Comparison of ENCODE assay signal across 21 cellular contexts in the genomic region with DNA sequence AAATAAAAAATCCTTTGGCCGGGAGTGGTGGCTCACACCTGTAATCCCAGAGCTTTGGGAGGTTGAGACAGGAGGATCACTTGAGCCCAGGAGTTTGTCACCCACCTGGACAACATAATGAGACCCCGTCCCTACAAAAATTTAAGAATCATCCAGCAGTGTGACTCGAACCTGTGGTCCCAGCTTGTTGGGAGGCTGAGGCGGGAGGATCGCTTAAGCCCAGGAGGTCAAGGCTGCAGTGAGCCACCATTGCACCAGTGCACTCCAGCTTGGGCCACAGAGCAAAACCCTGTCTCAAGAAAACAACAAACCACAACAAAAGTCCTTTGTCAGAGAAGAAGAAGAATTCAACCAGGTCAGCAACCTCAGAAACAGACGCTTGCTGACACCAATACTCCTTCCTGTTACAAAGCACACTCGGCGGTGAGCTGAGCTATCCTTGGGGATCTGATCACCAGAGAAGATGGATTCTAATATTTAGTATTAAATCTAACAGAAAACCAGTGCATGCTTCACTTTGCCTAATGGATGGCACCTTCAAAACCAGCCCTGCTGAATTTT. TPM values are rescaled to one million over a fixed set of nuclear protein-coding genes. Genes with fewer than 3 reads are reported as not detected.
A peak's percentile ranks its signal among the peaks of the same experiment; 100 is the strongest.
DNase-seq lines count a peak whose midpoint lies in the region; ATAC-seq and TF ChIP-seq lines count a peak whose summit lies in the region.
"Had no signal": no experiment of that assay in that cellular context is flagged by ENCODE, and none has a peak within 500 bp of the region (broad histone marks: within the 10 kb centered on the region; RNA-seq: fewer than 3 reads in every experiment).

No MANE protein-coding gene starts in this region.

- no peaks in the 10 kb centered on the region for H3K36me3 Mint-ChIP-seq in T-helper 17 cell (ENCODE audit: low read depth)
- H3K36me3 Mint-ChIP-seq in glutamatergic neuron (ENCODE audit: unreplicated experiment), result no peaks in the 10 kb centered on the region

- no peaks in the 10 kb centered on the region for H3K9me3 Mint-ChIP-seq in glutamatergic neuron (ENCODE audit: unreplicated experiment)
- H3K9me3 Mint-ChIP-seq: H9 had no signal

- H3K4me1 ChIP-seq in BLaER1 (peaks cover 54% of the 10 kb centered on the region), trophoblast cell (ENCODE audit: control insufficient read depth in 1 of 2, insufficient read depth in 2 of 2, low read length in 2 of 2) (no peaks in the 10 kb centered on the region)

- H4K12ac ChIP-seq in trophoblast cell (ENCODE audit: low read depth, low read length), result no peak overlapping the region

- no peaks in the 10 kb centered on the region for H3K79me2 ChIP-seq in trophoblast cell (ENCODE audit: control insufficient read depth, insufficient read depth, low read length, poor library complexity)

- no peak overlapping the region for H2AK5ac ChIP-seq in trophoblast cell (ENCODE audit: low read length)

- ATAC-seq in T-helper 17 cell, result no peak

- H4K20me1 ChIP-seq in BLaER1, result no peaks in the 10 kb centered on the region

- DNase-seq in H7 (peak; percentile 28), T-helper 17 cell (no peak), glutamatergic neuron (peak; percentile 2), trophoblast cell (no peak), NCI-H748 (lab: John Stamatoyannopoulos, UW; ENCODE audit: unreplicated experiment) (no peak), WERI-Rb-1 (no peak)
- no peak for DNase-seq in stimulated activated CD4-positive, alpha-beta T cell treated with anti-CD3 and anti-CD28 coated beads, Interleukin-4, amount 100 ng/mL, for 24 hours
- DNase-seq: Calu3, DMS53, H9, IMR-90, Kasumi-1, NCI-H1417 treated with DMSO at 0.1 percent for 48 hours, NCI-H1930, NCI-H2171, NCI-H446 treated with DMSO at 0.1 percent for 48 hours, NCI-H748 treated with DMSO at 0.1 percent for 48 hours had no signal

- H4K91ac ChIP-seq in trophoblast cell (ENCODE audit: low read depth, low read length), result no peak overlapping the region

- H3K4me3 Mint-ChIP-seq in T-helper 17 cell, result no peak overlapping the region
- H3K4me3 Mint-ChIP-seq in glutamatergic neuron (ENCODE audit: unreplicated experiment), result no peak overlapping the region
- H3K4me3 Mint-ChIP-seq: H9 had no signal

- H3K18ac ChIP-seq in trophoblast cell (ENCODE audit: low read length), result no peak overlapping the region

- H2BK5ac ChIP-seq in trophoblast cell (ENCODE audit: low read depth, low read length, poor library complexity), result no peak overlapping the region

- H3K9me3 ChIP-seq in BLaER1, result no peaks in the 10 kb centered on the region
- no peaks in the 10 kb centered on the region for H3K9me3 ChIP-seq in T-helper 17 cell (ENCODE audit: control insufficient read depth, low read length, poor library complexity, severe bottlenecking)
- no peaks in the 10 kb centered on the region for H3K9me3 ChIP-seq in trophoblast cell (ENCODE audit: insufficient read depth, low read depth, low read length)
- no peaks in the 10 kb centered on the region for H3K9me3 ChIP-seq in WERI-Rb-1 (ENCODE audit: severe bottlenecking)
- H3K9me3 ChIP-seq: SJSA1 had no signal

- no CpG with 5 or more reads among the region's 8 CpGs for WGBS in trophoblast cell (ENCODE audit: extremely low coverage, insufficient coverage, insufficient read length)

- no peak overlapping the region for H3K14ac ChIP-seq in trophoblast cell (ENCODE audit: low read length)

- H3K4me2 ChIP-seq in BLaER1 (peak overlapping the region; percentile 49), trophoblast cell (ENCODE audit: low read length) (no peak overlapping the region)

- H3K4me3 ChIP-seq in BLaER1 (no peak overlapping the region), H7 (ENCODE audit: insufficient read depth, low read depth, low read length) (no peak overlapping the region), trophoblast cell (ENCODE audit: low read depth, low read length) (no peak overlapping the region), WERI-Rb-1 (ENCODE audit: low read depth, low read length) (no peak overlapping the region)
- H3K4me3 ChIP-seq: SJSA1 had no signal

- no peak overlapping the region for H4K8ac ChIP-seq in trophoblast cell (ENCODE audit: low read depth, low read length)

- no peak overlapping the region for H3K23ac ChIP-seq in trophoblast cell (ENCODE audit: low read length)

- no peaks in the 10 kb centered on the region for H3K79me1 ChIP-seq in trophoblast cell (ENCODE audit: low read length)

- H3K9ac ChIP-seq in BLaER1 (no peak overlapping the region), trophoblast cell (ENCODE audit: low read length) (no peak overlapping the region)

- H3K27ac ChIP-seq in BLaER1, result no peak overlapping the region
- H3K27ac ChIP-seq in trophoblast cell (ENCODE audit: low read depth, low read length), result no peak overlapping the region
- no peak overlapping the region for H3K27ac ChIP-seq in WERI-Rb-1
- H3K27ac ChIP-seq: C4-2B, RWPE1 had no signal

- 0 out of 2 replicates have a peak, but pooled peaks cover 7% of the 10 kb centered on the region for H3K27me3 ChIP-seq in BLaER1
- no peaks in the 10 kb centered on the region for H3K27me3 ChIP-seq in H7 (ENCODE audit: control insufficient read depth, insufficient read depth, low read length)
- no peaks in the 10 kb centered on the region for H3K27me3 ChIP-seq in trophoblast cell (ENCODE audit: insufficient read depth, low read length)
- H3K27me3 ChIP-seq in WERI-Rb-1 (ENCODE audit: insufficient read depth, low read depth, severe bottlenecking), result no peaks in the 10 kb centered on the region

- H3K27me3 Mint-ChIP-seq in T-helper 17 cell, result peaks cover 12% of the 10 kb centered on the region
- no peaks in the 10 kb centered on the region for H3K27me3 Mint-ChIP-seq in glutamatergic neuron (ENCODE audit: unreplicated experiment)

- no peak overlapping the region for H3K4ac ChIP-seq in trophoblast cell (ENCODE audit: low read depth, low read length)

- H3K4me1 Mint-ChIP-seq in T-helper 17 cell, result peaks cover 3% of the 10 kb centered on the region
- H3K4me1 Mint-ChIP-seq in glutamatergic neuron (ENCODE audit: low read depth, unreplicated experiment), result peaks cover 7% of the 10 kb centered on the region
- H3K4me1 Mint-ChIP-seq: H9 had no signal

- H3K36me3 ChIP-seq in BLaER1 (no peaks in the 10 kb centered on the region), H7 (replicated peaks; ENCODE audit: control insufficient read depth, insufficient read depth, low read length) (no peaks in the 10 kb centered on the region), trophoblast cell (ENCODE audit: control insufficient read depth in 1 of 2, insufficient read depth in 2 of 2, low read length in 2 of 2) (no peaks in the 10 kb centered on the region), WERI-Rb-1 (0 out of 2 replicates have a peak, but pooled peaks cover 4% of the 10 kb centered on the region)
- H3K36me3 ChIP-seq: SJSA1 had no signal

- H3K27ac Mint-ChIP-seq in T-helper 17 cell (peak overlapping the region; percentile 68), glutamatergic neuron (ENCODE audit: unreplicated experiment) (no peak overlapping the region)

- TF ChIP-seq CTCF in glutamatergic neuron (IDR thresholded peaks at IDR 0.05; ENCODE audit: partially characterized antibody, unreplicated experiment) (no peak), WERI-Rb-1 (IDR thresholded peaks at IDR 0.05; ENCODE audit: low read depth, low read length) (no peak)

- no peak overlapping the region for H2BK120ac ChIP-seq in trophoblast cell (ENCODE audit: insufficient read depth, low read length, poor library complexity)

- H2AFZ ChIP-seq in trophoblast cell (ENCODE audit: insufficient read depth, low read length, poor library complexity), result no peak overlapping the region

- no peak overlapping the region for H2BK12ac ChIP-seq in trophoblast cell (ENCODE audit: low read length)

RNA-seq across cellular contexts. Expression of a gene that starts 12.9 kb away (rescaled TPM):
- total RNA-seq in H7 (2014; rRNA removed; shearing (Covaris generic)), result not detected in 2 replicates
- total RNA-seq in T-helper 17 cell (not detected), glutamatergic neuron (ENCODE audit: unreplicated experiment) (0.29 TPM)
- polyA plus RNA-seq in trophoblast cell (2013), result not detected in 2 replicates
- total RNA-seq: Calu3, H9, IMR-90, SJSA1 had no signal
- polyA plus RNA-seq: IMR-90 had no signal

RNA-seq across cellular contexts. Expression of a gene that starts 13.7 kb away (rescaled TPM):
- 1.5 and 2.0 TPM in 2 replicates for total RNA-seq in H7 (2014; rRNA removed; shearing (Covaris generic))
- total RNA-seq in T-helper 17 cell (1 to 10 TPM; 1.9 to 2.2 TPM), glutamatergic neuron (ENCODE audit: unreplicated experiment) (27.0 TPM)
- polyA plus RNA-seq in trophoblast cell (2013), result 0.11 TPM in 2 replicates
- total RNA-seq: Calu3 had no signal

Comparison
In these comparisons a context has a peak if more than half of its experiments do, and no peak if none do; other contexts are left out.
1. DNase-seq: peak in H7 (single experiment) and glutamatergic neuron (single experiment); none in T-helper 17 cell (0 of 3), trophoblast cell (0 of 2), NCI-H748 (single experiment), stimulated activated CD4-positive, alpha-beta T cell treated with anti-CD3 and anti-CD28 coated beads, Interleukin-4, amount 100 ng/mL, for 24 hours (single experiment) and WERI-Rb-1 (single experiment).